1 cellular context compared by ENCODE assay signal in the genomic region with DNA sequence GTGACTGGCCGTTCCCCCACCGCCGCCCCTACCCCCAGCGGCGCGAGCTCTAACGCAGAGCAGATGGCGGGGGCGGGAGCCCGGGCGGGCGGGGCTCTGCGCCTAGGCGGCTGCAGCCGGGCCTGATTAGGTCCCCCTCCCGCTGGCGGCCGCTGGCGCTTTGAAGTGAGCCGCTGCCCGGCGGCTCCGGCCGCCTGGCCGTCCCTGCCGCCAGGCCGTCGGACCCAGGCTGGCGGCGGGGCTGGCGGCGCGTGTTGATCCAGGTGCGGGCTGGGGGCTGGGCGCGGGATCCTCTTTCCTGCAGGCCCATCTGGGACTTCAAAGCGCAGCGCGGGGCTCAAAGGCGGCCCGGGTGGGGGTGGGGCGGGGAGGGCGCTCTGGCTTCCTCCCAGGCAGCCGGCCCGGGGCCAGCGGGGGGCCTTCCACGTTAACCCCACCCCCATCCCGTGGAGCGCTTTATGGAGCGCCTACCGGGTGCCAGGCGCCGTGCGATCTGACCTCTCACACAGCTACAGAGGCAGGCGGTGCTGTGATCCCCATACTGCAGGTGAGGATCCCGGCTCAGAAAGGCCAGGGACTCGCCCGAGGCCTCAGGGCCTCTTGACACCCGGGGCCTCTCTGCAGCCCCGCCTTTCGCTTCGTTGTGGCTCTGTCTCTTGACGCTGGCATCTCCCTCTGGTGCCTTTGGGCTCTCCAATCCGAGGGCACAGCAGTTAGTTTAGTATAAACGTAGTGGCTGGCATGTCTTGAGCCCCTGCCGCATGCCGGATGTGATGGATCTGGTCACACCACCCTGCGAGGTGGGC.
TF ChIP-seq lines count a peak whose summit lies in the region.

No MANE protein-coding gene starts in this region.

TF ChIP-seq in HEK293, 187 proteins besides CTCF, POLR2A, EP300 and RAD21 (continued from another document and continues in another):
- TF ChIP-seq, protein P1, sequence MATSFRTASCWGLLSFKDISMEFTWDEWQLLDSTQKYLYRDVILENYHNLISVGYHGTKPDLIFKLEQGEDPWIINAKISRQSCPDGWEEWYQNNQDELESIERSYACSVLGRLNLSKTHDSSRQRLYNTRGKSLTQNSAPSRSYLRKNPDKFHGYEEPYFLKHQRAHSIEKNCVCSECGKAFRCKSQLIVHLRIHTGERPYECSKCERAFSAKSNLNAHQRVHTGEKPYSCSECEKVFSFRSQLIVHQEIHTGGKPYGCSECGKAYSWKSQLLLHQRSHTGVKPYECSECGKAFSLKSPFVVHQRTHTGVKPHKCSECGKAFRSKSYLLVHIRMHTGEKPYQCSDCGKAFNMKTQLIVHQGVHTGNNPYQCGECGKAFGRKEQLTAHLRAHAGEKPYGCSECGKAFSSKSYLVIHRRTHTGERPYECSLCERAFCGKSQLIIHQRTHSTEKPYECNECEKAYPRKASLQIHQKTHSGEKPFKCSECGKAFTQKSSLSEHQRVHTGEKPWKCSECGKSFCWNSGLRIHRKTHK (tag by site-specific recombination; IDR thresholded peaks at IDR 0.05): no peak
- TF ChIP-seq HOXC10 (CRISPR knock-in tag; IDR thresholded peaks at IDR 0.05): no peak
- TF ChIP-seq ZNF274 (IDR thresholded peaks at IDR 0.05; ENCODE audit: low read length): no peak
- no peak for TF ChIP-seq ZNF274 (tag by site-specific recombination; IDR thresholded peaks at IDR 0.05; ENCODE audit: borderline replicate concordance)
- no peak for TF ChIP-seq ZNF157 (tag by site-specific recombination; IDR thresholded peaks at IDR 0.05)
- TF ChIP-seq, protein P2, sequence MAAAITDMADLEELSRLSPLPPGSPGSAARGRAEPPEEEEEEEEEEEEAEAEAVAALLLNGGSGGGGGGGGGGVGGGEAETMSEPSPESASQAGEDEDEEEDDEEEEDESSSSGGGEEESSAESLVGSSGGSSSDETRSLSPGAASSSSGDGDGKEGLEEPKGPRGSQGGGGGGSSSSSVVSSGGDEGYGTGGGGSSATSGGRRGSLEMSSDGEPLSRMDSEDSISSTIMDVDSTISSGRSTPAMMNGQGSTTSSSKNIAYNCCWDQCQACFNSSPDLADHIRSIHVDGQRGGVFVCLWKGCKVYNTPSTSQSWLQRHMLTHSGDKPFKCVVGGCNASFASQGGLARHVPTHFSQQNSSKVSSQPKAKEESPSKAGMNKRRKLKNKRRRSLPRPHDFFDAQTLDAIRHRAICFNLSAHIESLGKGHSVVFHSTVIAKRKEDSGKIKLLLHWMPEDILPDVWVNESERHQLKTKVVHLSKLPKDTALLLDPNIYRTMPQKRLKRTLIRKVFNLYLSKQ (tag by site-specific recombination; IDR thresholded peaks at IDR 0.05; ENCODE audit: borderline replicate concordance): no peak
- TF ChIP-seq ZNF510 (tag by site-specific recombination; IDR thresholded peaks at IDR 0.05; ENCODE audit: insufficient replicate concordance): no peak
- TF ChIP-seq ZNF184 (tag by site-specific recombination; IDR thresholded peaks at IDR 0.05): no peak
- TF ChIP-seq ZBTB1 (tag by site-specific recombination; IDR thresholded peaks at IDR 0.05): no peak
- TF ChIP-seq ZNF23 (tag by site-specific recombination; IDR thresholded peaks at IDR 0.05; ENCODE audit: borderline replicate concordance): no peak
- TF ChIP-seq ZNF10 (tag by site-specific recombination; IDR thresholded peaks at IDR 0.05): no peak
- TF ChIP-seq, protein P3, sequence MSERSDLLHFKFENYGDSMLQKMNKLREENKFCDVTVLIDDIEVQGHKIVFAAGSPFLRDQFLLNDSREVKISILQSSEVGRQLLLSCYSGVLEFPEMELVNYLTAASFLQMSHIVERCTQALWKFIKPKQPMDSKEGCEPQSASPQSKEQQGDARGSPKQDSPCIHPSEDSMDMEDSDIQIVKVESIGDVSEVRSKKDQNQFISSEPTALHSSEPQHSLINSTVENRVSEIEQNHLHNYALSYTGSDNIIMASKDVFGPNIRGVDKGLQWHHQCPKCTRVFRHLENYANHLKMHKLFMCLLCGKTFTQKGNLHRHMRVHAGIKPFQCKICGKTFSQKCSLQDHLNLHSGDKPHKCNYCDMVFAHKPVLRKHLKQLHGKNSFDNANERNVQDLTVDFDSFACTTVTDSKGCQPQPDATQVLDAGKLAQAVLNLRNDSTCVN (tag by site-specific recombination; optimal IDR thresholded peaks at IDR 0.05): peak; percentile 26
- TF ChIP-seq YY1 (tag by site-specific recombination; IDR thresholded peaks at IDR 0.05): no peak
- TF ChIP-seq ZNF140 (tag by site-specific recombination; IDR thresholded peaks at IDR 0.05): no peak
- TF ChIP-seq, protein P4, sequence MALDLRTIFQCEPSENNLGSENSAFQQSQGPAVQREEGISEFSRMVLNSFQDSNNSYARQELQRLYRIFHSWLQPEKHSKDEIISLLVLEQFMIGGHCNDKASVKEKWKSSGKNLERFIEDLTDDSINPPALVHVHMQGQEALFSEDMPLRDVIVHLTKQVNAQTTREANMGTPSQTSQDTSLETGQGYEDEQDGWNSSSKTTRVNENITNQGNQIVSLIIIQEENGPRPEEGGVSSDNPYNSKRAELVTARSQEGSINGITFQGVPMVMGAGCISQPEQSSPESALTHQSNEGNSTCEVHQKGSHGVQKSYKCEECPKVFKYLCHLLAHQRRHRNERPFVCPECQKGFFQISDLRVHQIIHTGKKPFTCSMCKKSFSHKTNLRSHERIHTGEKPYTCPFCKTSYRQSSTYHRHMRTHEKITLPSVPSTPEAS (tag by site-specific recombination; IDR thresholded peaks at IDR 0.05): no peak
- peak; percentile 35; the same call in 1 of the 2 replicates for TF ChIP-seq ZBTB17 (tag by site-specific recombination; IDR thresholded peaks at IDR 0.05)
- no peak for TF ChIP-seq ZNF138 (tag by site-specific recombination; IDR thresholded peaks at IDR 0.05; ENCODE audit: borderline replicate concordance)
- TF ChIP-seq ZNF221 (tag by site-specific recombination; IDR thresholded peaks at IDR 0.05; ENCODE audit: borderline replicate concordance): no peak
- no peak for TF ChIP-seq REPIN1 (tag by site-specific recombination; IDR thresholded peaks at IDR 0.05; ENCODE audit: low read depth)
- TF ChIP-seq, protein P5, sequence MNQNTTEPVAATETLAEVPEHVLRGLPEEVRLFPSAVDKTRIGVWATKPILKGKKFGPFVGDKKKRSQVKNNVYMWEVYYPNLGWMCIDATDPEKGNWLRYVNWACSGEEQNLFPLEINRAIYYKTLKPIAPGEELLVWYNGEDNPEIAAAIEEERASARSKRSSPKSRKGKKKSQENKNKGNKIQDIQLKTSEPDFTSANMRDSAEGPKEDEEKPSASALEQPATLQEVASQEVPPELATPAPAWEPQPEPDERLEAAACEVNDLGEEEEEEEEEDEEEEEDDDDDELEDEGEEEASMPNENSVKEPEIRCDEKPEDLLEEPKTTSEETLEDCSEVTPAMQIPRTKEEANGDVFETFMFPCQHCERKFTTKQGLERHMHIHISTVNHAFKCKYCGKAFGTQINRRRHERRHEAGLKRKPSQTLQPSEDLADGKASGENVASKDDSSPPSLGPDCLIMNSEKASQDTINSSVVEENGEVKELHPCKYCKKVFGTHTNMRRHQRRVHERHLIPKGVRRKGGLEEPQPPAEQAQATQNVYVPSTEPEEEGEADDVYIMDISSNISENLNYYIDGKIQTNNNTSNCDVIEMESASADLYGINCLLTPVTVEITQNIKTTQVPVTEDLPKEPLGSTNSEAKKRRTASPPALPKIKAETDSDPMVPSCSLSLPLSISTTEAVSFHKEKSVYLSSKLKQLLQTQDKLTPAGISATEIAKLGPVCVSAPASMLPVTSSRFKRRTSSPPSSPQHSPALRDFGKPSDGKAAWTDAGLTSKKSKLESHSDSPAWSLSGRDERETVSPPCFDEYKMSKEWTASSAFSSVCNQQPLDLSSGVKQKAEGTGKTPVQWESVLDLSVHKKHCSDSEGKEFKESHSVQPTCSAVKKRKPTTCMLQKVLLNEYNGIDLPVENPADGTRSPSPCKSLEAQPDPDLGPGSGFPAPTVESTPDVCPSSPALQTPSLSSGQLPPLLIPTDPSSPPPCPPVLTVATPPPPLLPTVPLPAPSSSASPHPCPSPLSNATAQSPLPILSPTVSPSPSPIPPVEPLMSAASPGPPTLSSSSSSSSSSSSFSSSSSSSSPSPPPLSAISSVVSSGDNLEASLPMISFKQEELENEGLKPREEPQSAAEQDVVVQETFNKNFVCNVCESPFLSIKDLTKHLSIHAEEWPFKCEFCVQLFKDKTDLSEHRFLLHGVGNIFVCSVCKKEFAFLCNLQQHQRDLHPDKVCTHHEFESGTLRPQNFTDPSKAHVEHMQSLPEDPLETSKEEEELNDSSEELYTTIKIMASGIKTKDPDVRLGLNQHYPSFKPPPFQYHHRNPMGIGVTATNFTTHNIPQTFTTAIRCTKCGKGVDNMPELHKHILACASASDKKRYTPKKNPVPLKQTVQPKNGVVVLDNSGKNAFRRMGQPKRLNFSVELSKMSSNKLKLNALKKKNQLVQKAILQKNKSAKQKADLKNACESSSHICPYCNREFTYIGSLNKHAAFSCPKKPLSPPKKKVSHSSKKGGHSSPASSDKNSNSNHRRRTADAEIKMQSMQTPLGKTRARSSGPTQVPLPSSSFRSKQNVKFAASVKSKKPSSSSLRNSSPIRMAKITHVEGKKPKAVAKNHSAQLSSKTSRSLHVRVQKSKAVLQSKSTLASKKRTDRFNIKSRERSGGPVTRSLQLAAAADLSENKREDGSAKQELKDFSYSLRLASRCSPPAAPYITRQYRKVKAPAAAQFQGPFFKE (tag by site-specific recombination; IDR thresholded peaks at IDR 0.05; ENCODE audit: borderline replicate concordance): no peak
- TF ChIP-seq ZNF658 (tag by site-specific recombination; IDR thresholded peaks at IDR 0.05): no peak
- TF ChIP-seq ZNF555 (tag by site-specific recombination; conservative IDR thresholded peaks at IDR 0.05): no peak
- TF ChIP-seq ZNF701 (tag by site-specific recombination; IDR thresholded peaks at IDR 0.05): no peak
- TF ChIP-seq, protein P6, sequence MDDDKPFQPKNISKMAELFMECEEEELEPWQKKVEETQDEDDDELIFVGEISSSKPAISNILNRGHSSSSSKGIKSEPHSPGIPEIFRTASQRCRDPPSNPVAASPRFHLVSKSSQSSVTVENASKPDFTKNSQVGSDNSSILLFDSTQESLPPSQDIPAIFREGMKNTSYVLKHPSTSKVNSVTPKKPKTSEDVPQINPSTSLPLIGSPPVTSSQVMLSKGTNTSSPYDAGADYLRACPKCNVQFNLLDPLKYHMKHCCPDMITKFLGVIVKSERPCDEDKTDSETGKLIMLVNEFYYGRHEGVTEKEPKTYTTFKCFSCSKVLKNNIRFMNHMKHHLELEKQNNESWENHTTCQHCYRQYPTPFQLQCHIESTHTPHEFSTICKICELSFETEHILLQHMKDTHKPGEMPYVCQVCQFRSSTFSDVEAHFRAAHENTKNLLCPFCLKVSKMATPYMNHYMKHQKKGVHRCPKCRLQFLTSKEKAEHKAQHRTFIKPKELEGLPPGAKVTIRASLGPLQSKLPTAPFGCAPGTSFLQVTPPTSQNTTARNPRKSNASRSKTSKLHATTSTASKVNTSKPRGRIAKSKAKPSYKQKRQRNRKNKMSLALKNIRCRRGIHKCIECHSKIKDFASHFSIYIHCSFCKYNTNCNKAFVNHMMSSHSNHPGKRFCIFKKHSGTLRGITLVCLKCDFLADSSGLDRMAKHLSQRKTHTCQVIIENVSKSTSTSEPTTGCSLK (tag by site-specific recombination; IDR thresholded peaks at IDR 0.05): no peak
- TF ChIP-seq ZNF394 (tag by site-specific recombination; IDR thresholded peaks at IDR 0.05; ENCODE audit: borderline replicate concordance): no peak
- TF ChIP-seq ZNF112 (tag by site-specific recombination; IDR thresholded peaks at IDR 0.05): no peak
- TF ChIP-seq ZNF174 (tag by site-specific recombination; IDR thresholded peaks at IDR 0.05): no peak
- TF ChIP-seq ZNF548 (tag by site-specific recombination; IDR thresholded peaks at IDR 0.05): no peak
- TF ChIP-seq ZNF324 (tag by site-specific recombination; IDR thresholded peaks at IDR 0.05): no peak
- TF ChIP-seq ZNF610 (tag by site-specific recombination; IDR thresholded peaks at IDR 0.05; ENCODE audit: borderline replicate concordance): no peak
- TF ChIP-seq ZSCAN16 (tag by site-specific recombination; IDR thresholded peaks at IDR 0.05): no peak
- TF ChIP-seq, protein P7, sequence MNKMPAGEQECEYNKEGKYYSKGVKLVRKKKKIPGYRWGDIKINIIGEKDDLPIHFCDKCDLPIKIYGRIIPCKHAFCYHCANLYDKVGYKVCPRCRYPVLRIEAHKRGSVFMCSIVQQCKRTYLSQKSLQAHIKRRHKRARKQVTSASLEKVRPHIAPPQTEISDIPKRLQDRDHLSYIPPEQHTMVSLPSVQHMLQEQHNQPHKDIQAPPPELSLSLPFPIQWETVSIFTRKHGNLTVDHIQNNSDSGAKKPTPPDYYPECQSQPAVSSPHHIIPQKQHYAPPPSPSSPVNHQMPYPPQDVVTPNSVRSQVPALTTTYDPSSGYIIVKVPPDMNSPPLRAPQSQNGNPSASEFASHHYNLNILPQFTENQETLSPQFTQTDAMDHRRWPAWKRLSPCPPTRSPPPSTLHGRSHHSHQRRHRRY (tag by site-specific recombination; IDR thresholded peaks at IDR 0.05): no peak
- TF ChIP-seq ZBTB20 (tag by site-specific recombination; IDR thresholded peaks at IDR 0.05): no peak
- TF ChIP-seq, protein P8, sequence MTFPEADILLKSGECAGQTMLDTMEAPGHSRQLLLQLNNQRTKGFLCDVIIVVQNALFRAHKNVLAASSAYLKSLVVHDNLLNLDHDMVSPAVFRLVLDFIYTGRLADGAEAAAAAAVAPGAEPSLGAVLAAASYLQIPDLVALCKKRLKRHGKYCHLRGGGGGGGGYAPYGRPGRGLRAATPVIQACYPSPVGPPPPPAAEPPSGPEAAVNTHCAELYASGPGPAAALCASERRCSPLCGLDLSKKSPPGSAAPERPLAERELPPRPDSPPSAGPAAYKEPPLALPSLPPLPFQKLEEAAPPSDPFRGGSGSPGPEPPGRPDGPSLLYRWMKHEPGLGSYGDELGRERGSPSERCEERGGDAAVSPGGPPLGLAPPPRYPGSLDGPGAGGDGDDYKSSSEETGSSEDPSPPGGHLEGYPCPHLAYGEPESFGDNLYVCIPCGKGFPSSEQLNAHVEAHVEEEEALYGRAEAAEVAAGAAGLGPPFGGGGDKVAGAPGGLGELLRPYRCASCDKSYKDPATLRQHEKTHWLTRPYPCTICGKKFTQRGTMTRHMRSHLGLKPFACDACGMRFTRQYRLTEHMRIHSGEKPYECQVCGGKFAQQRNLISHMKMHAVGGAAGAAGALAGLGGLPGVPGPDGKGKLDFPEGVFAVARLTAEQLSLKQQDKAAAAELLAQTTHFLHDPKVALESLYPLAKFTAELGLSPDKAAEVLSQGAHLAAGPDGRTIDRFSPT (tag by site-specific recombination; IDR thresholded peaks at IDR 0.05): no peak
- peak; percentile 14; the same call in 1 of the 2 replicates for TF ChIP-seq KLF1 (tag by site-specific recombination; IDR thresholded peaks at IDR 0.05)
- TF ChIP-seq, protein P9, sequence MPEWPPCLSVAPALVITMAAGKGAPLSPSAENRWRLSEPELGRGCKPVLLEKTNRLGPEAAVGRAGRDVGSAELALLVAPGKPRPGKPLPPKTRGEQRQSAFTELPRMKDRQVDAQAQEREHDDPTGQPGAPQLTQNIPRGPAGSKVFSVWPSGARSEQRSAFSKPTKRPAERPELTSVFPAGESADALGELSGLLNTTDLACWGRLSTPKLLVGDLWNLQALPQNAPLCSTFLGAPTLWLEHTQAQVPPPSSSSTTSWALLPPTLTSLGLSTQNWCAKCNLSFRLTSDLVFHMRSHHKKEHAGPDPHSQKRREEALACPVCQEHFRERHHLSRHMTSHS (tag by site-specific recombination; IDR thresholded peaks at IDR 0.05): no peak
- TF ChIP-seq ZEB2 (tag by site-specific recombination; IDR thresholded peaks at IDR 0.05): no peak
